In genomic region chr10:4733843-4734224, GRCh38 we compare ENCODE assay signal across 21 cellular contexts.
"Had no signal": no experiment of that assay in that cellular context is flagged by ENCODE, and none has a peak within 500 bp of the region (broad histone marks: within the 10 kb centered on the region; RNA-seq: fewer than 3 reads in every experiment).

No MANE protein-coding gene starts in this region.

- H3K36me3 ChIP-seq: lower lobe of right lung, neural progenitor cell, sigmoid colon, tibial artery, WERI-Rb-1 had no signal

- H3K27ac ChIP-seq: lower lobe of right lung, neural progenitor cell, sigmoid colon, tibial artery, WERI-Rb-1 had no signal

- H3K27ac Mint-ChIP-seq: activated CD8-positive, alpha-beta T cell treated with anti-CD3 and anti-CD28 coated beads, Interleukin-2, amount 10 ng/mL, durations not matched to agents 7 days and 5 days; activated naive CD4-positive, alpha-beta T cell treated with anti-CD3 and anti-CD28 coated beads, Interleukin-2, amount 50 U/mL, for 24 hours; brain; naive B cell; neural progenitor cell had no signal

- H3K9ac ChIP-seq: neural progenitor cell had no signal

- H3K9me3 ChIP-seq: lower lobe of right lung, sigmoid colon, tibial artery had no signal

- H3K4me3 Mint-ChIP-seq: activated CD8-positive, alpha-beta T cell treated with anti-CD3 and anti-CD28 coated beads, Interleukin-2, amount 10 ng/mL, durations not matched to agents 7 days and 5 days; activated naive CD4-positive, alpha-beta T cell treated with anti-CD3 and anti-CD28 coated beads, Interleukin-2, amount 50 U/mL, for 24 hours; brain; naive B cell; neural progenitor cell; stimulated activated naive CD8-positive, alpha-beta T cell treated with anti-CD3 and anti-CD28 coated beads, Interleukin-15, Interleukin-2, amounts not matched to agents 100 ng/mL and 50 ng/mL, for 24 hours had no signal

- H3K4me2 ChIP-seq: neural progenitor cell had no signal

- H3K4me1 Mint-ChIP-seq: activated naive CD4-positive, alpha-beta T cell treated with anti-CD3 and anti-CD28 coated beads, Interleukin-2, amount 50 U/mL, for 24 hours; naive B cell; neural progenitor cell had no signal

- H3K27me3 ChIP-seq: neural progenitor cell, sigmoid colon, tibial artery had no signal

- H3K36me3 Mint-ChIP-seq: activated naive CD4-positive, alpha-beta T cell treated with anti-CD3 and anti-CD28 coated beads, Interleukin-2, amount 50 U/mL, for 24 hours; brain; naive B cell; neural progenitor cell had no signal

- H2AFZ ChIP-seq: neural progenitor cell had no signal

- H3K9me3 Mint-ChIP-seq: activated naive CD4-positive, alpha-beta T cell treated with anti-CD3 and anti-CD28 coated beads, Interleukin-2, amount 50 U/mL, for 24 hours; brain; naive B cell; neural progenitor cell; stimulated activated naive CD8-positive, alpha-beta T cell treated with anti-CD3 and anti-CD28 coated beads, Interleukin-15, Interleukin-2, amounts not matched to agents 100 ng/mL and 50 ng/mL, for 24 hours had no signal

- ATAC-seq: activated CD8-positive, alpha-beta T cell treated with anti-CD3 and anti-CD28 coated beads, Interleukin-2, amount 10 ng/mL, durations not matched to agents 7 days and 5 days; left lobe of liver; lower lobe of right lung had no signal

- DNase-seq: activated CD4-positive, alpha-beta T cell treated with anti-CD3 and anti-CD28 coated beads, Interleukin-2, amount 50 U/mL, for 1 hour; activated CD4-positive, CD25-positive, alpha-beta regulatory T cell treated with anti-CD3 and anti-CD28 coated beads, Interleukin-2, amount 50 U/mL, for 72 hours; activated CD8-positive, alpha-beta T cell treated with anti-CD3 and anti-CD28 coated beads, Interleukin-2, amount 10 ng/mL, durations not matched to agents 7 days and 5 days; activated gamma-delta T cell treated with Interleukin-2 at 50 U/mL for 16 hours; aorta; central memory CD4-positive, alpha-beta T cell; effector memory CD4-positive, alpha-beta T cell; foreskin fibroblast; lower lobe of right lung; naive B cell; posterior cingulate gyrus; sigmoid colon; stimulated activated CD4-positive, alpha-beta T cell treated with anti-CD3 and anti-CD28 coated beads, Interleukin-4, amount 100 ng/mL, for 4 hours; substantia nigra; tibial artery; WERI-Rb-1 had no signal

- H3K4me3 ChIP-seq: lower lobe of right lung, neural progenitor cell, sigmoid colon, tibial artery had no signal

- H3K4me1 ChIP-seq: lower lobe of right lung, neural progenitor cell, sigmoid colon, tibial artery had no signal
